Comparison of ENCODE assay signal across 10 cellular contexts in the genomic region with DNA sequence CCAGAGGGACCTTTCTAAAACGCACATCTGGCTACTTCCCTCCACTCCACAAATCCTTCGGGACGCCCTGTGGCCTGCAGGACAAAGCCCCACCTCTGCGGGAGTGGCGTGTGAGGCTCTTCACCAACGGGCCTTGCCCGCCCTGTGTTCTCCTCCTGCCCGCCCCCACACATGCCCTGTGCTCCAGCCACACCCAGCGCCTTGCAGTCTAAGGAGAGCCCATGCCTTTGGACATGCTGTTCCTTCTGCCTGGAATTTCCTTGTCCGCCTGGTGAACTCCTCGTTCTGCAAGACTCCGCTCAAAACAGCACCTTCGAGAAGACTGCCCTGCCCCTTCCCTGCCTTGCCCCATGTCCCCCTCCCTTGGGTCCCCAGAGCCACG. TPM values are rescaled to one million over a fixed set of nuclear protein-coding genes. Genes with fewer than 3 reads are reported as not detected.
A peak's percentile ranks its signal among the peaks of the same experiment; 100 is the strongest.
DNase-seq lines count a peak whose midpoint lies in the region; ATAC-seq and TF ChIP-seq lines count a peak whose summit lies in the region.
"Had no signal": no experiment of that assay in that cellular context is flagged by ENCODE, and none has a peak within 500 bp of the region (broad histone marks: within the 10 kb centered on the region; RNA-seq: fewer than 3 reads in every experiment).

No MANE protein-coding gene starts in this region.

- ATAC-seq in stimulated activated memory B cell treated with anti-CD40 and anti-IgM and Interleukin-4, amounts not matched to agents 10 μg/mL and 1 μg/mL and 100 μg/mL, for 72 hours, result no peak

- peaks cover 72% of the 10 kb centered on the region for H3K36me3 Mint-ChIP-seq in stimulated activated memory B cell treated with anti-CD40 and anti-IgM and Interleukin-4, amounts not matched to agents 10 μg/mL and 1 μg/mL and 100 μg/mL, for 72 hours

- TF ChIP-seq CTCF in fibroblast of mammary gland (conservative IDR thresholded peaks at IDR 0.05; ENCODE audit: control insufficient read depth, insufficient read depth, low read depth, low read length), result no peak

- H3K4me3 Mint-ChIP-seq in stimulated activated memory B cell treated with anti-CD40 and anti-IgM and Interleukin-4, amounts not matched to agents 10 μg/mL and 1 μg/mL and 100 μg/mL, for 72 hours, result peak overlapping the region; percentile 44

- no peak overlapping the region for H3K4me3 ChIP-seq in fibroblast of mammary gland (ENCODE audit: control insufficient read depth, low read depth, low read length)
- H3K4me3 ChIP-seq: hepatocyte, MG63 had no signal

- peak overlapping the region; percentile 48 for H3K27ac Mint-ChIP-seq in stimulated activated memory B cell treated with anti-CD40 and anti-IgM and Interleukin-4, amounts not matched to agents 10 μg/mL and 1 μg/mL and 100 μg/mL, for 72 hours

- H3K4me1 Mint-ChIP-seq in stimulated activated memory B cell treated with anti-CD40 and anti-IgM and Interleukin-4, amounts not matched to agents 10 μg/mL and 1 μg/mL and 100 μg/mL, for 72 hours, result peaks cover 39% of the 10 kb centered on the region

- H3K9me3 Mint-ChIP-seq in stimulated activated memory B cell treated with anti-CD40 and anti-IgM and Interleukin-4, amounts not matched to agents 10 μg/mL and 1 μg/mL and 100 μg/mL, for 72 hours, result no peaks in the 10 kb centered on the region

- DNase-seq in DMS 273 (lab: John Stamatoyannopoulos, UW; ENCODE audit: unreplicated experiment) (peak; percentile 46), DMS 273 treated with DMSO at 0.1 percent for 48 hours (lab: John Stamatoyannopoulos, UW) (no peak), fibroblast of mammary gland (ENCODE audit: low read depth) (peak; percentile 92), dermis blood vessel endothelial cell (no peak), DMS153 treated with DMSO at 0.1 percent for 48 hours (lab: John Stamatoyannopoulos, UW; ENCODE audit: unreplicated experiment) (no peak)
- DNase-seq: 8988T, MG63 had no signal

- no peaks in the 10 kb centered on the region for H3K27me3 Mint-ChIP-seq in stimulated activated memory B cell treated with anti-CD40 and anti-IgM and Interleukin-4, amounts not matched to agents 10 μg/mL and 1 μg/mL and 100 μg/mL, for 72 hours

RNA-seq across cellular contexts. Expression of gene ELOB, which starts 7.4 kb away (rescaled TPM):
- total RNA-seq in dermis blood vessel endothelial cell, result 132 and 314 TPM in 2 replicates

RNA-seq across cellular contexts. Expression of gene SRRM2, which starts 17.2 kb away (rescaled TPM):
- 59.5 and 66.2 TPM in 2 replicates for total RNA-seq in dermis blood vessel endothelial cell

RNA-seq across cellular contexts. Expression of gene PRSS33, which starts 17.7 kb away (rescaled TPM):
- total RNA-seq in dermis blood vessel endothelial cell, result not detected in 2 replicates
- total RNA-seq: hepatocyte had no signal

RNA-seq across cellular contexts. Expression of gene PRSS41, which starts 28.6 kb away (rescaled TPM):
- not detected in 2 replicates for total RNA-seq in dermis blood vessel endothelial cell
- total RNA-seq: hepatocyte, temporal lobe had no signal

RNA-seq across cellular contexts. Expression of gene PRSS21, which starts 47.4 kb away (rescaled TPM):
- total RNA-seq in dermis blood vessel endothelial cell, result 1.0 and 2.1 TPM in 2 replicates
- total RNA-seq: hepatocyte, temporal lobe had no signal

Comparison
In these comparisons a context has a peak if more than half of its experiments do, and no peak if none do; other contexts are left out.
1. DNase-seq: peak in DMS 273 (single experiment) and fibroblast of mammary gland (single experiment); none in DMS 273 treated with DMSO at 0.1 percent for 48 hours (single experiment), dermis blood vessel endothelial cell (single experiment) and DMS153 treated with DMSO at 0.1 percent for 48 hours (single experiment).